18 cellular contexts compared by ENCODE assay signal in the genomic region with DNA sequence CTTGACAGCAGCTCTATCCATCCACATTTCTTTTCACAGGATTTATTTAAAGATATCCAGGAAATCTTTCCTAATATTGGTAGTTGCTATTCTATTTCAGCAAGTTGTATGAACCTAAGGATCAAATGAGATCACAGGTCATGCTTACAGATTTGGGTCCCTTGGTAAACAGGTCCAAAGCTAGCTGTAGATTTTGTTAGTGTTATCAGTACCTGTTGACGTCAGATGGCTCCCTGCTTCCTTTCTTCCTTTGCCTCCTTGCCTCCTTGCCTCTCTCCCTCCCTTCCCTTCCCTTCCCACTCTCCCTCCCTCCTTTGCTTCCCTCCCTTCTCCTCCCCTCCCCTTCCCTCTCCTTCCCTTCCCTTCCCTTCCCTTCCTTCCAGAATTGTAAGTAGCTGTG.
DNase-seq lines count a peak whose midpoint lies in the region; ATAC-seq, FAIRE-seq and TF ChIP-seq lines count a peak whose summit lies in the region.
"Had no signal": no experiment of that assay in that cellular context is flagged by ENCODE, and none has a peak within 500 bp of the region (broad histone marks: within the 10 kb centered on the region; RNA-seq: fewer than 3 reads in every experiment).

No MANE protein-coding gene starts in this region.

- no peak overlapping the region for H3K4me3 Mint-ChIP-seq in GM23338
- H3K4me3 Mint-ChIP-seq: CD14-positive monocyte; CD4-positive, alpha-beta memory T cell had no signal

- no peaks in the 10 kb centered on the region for H3K9me2 ChIP-seq in GM23338 (ENCODE audit: insufficient read depth)

- CTCF ChIA-PET in HepG2 (lab: Yijun Ruan, JAX; ENCODE audit: low intra/inter-chr PET ratio, low total read pairs), result no interaction called here

- no peak overlapping the region for H3K9ac ChIP-seq in HepG2 (ENCODE audit: insufficient read depth, low read depth, low read length)
- H3K9ac ChIP-seq: BLaER1, GM23248 had no signal

- no peak for TF ChIP-seq POLR2A in HepG2 (IDR thresholded peaks at IDR 0.05; ENCODE audit: insufficient read depth in 1 of 2, low read depth in 2 of 2, low read length in 2 of 2)

- H4K20me1 ChIP-seq in GM23338 (replicated peaks; ENCODE audit: insufficient read depth) (no peaks in the 10 kb centered on the region), HepG2 (ENCODE audit: insufficient read depth, low read length) (no peaks in the 10 kb centered on the region)
- H4K20me1 ChIP-seq: BLaER1 had no signal

- TF ChIP-seq CTCF in GM23338 (conservative IDR thresholded peaks at IDR 0.05; ENCODE audit: low read depth in 2 of 2) (no peak), bronchial epithelial cell (IDR thresholded peaks at IDR 0.05; ENCODE audit: insufficient read depth, low read length, severe bottlenecking) (no peak), HepG2 (CRISPR knock-in tag; IDR thresholded peaks at IDR 0.05) (no peak), D721Med (IDR thresholded peaks at IDR 0.05; ENCODE audit: insufficient read depth, missing control alignments) (no peak)

- no peaks in the 10 kb centered on the region for H3K9me3 ChIP-seq in HepG2 (ENCODE audit: low read length)

- H3K9me3 Mint-ChIP-seq in GM23338, result peaks cover 10% of the 10 kb centered on the region; the same call in 2 of the 3 replicates
- H3K9me3 Mint-ChIP-seq: CD4-positive, alpha-beta memory T cell had no signal

- POLR2A ChIA-PET in HepG2 (lab: Yijun Ruan, JAX), result no interaction called here

- H3K4me3 ChIP-seq in GM23338 (no peak overlapping the region), bronchial epithelial cell (ENCODE audit: low read depth, low read length) (no peak overlapping the region), HepG2 (replicated peaks in 1 of 3; ENCODE audit: insufficient read depth in 1 of 3, low read depth in 2 of 3, low read length in 3 of 3) (no peak overlapping the region)
- H3K4me3 ChIP-seq: BLaER1, GM23248 had no signal

- DNase-seq in GM23338 (ENCODE audit: low spot score), result peak; percentile 8
- DNase-seq in HTR-8/SVneo (ENCODE audit: insufficient read length, low spot score), result no peak
- no peak for DNase-seq in bronchial epithelial cell (ENCODE audit: low read depth)
- no peak for DNase-seq in HepG2 (ENCODE audit: low spot score)
- no peak for DNase-seq in cerebellar cortex (ENCODE audit: low spot score)
- DNase-seq in D721Med (ENCODE audit: insufficient read length, low spot score), result no peak
- DNase-seq in mucosa of gallbladder (ENCODE audit: low spot score), result no peak
- no peak for DNase-seq in SKM-1 treated with dmso at 0.1 percent for 144 hours (lab: John Stamatoyannopoulos, UW; ENCODE audit: unreplicated experiment)
- DNase-seq: 8988T; CD4-positive, alpha-beta memory T cell; DND-41; EL; GM23248; H7 had no signal

- no peaks in the 10 kb centered on the region for H3F3A ChIP-seq in GM23338 (replicated peaks; ENCODE audit: low read depth)

- H3K27ac Mint-ChIP-seq in GM23338, result no peak overlapping the region
- H3K27ac Mint-ChIP-seq: CD14-positive monocyte; CD4-positive, alpha-beta memory T cell had no signal

- WGBS in HepG2 (ENCODE audit: low lambda C conversion rate), result 77% methylated on average over 1 of the region's 1 CpG

- H3K4me1 ChIP-seq in GM23338 (ENCODE audit: insufficient read depth) (no peaks in the 10 kb centered on the region; the same call in 1 of the 2 replicates), HepG2 (ENCODE audit: insufficient read depth, low read length) (no peaks in the 10 kb centered on the region)
- H3K4me1 ChIP-seq: BLaER1 had no signal

- BruUV-seq in HepG2 (replicated peaks; lab: Mats Ljungman, UMichigan), result no TSS peak

- ATAC-seq in GM23338, result no peak
- no peak for ATAC-seq in HepG2
- ATAC-seq: HCT116 had no signal

- no peak for TF ChIP-seq RAD21 in HepG2 (CRISPR knock-in tag; IDR thresholded peaks at IDR 0.05)

- H3K27me3 Mint-ChIP-seq in GM23338 (ENCODE audit: insufficient read depth, low read depth, poor library complexity), result no peaks in the 10 kb centered on the region
- H3K27me3 Mint-ChIP-seq: CD4-positive, alpha-beta memory T cell had no signal

- FAIRE-seq in HTR-8/SVneo (lab: Jason Lieb, UNC), result peak; percentile 36
- peak; percentile 50 for FAIRE-seq in bronchial epithelial cell (lab: Jason Lieb, UNC)
- no peak for FAIRE-seq in HepG2 (lab: Jason Lieb, UNC)
- no peak for FAIRE-seq in D721Med (lab: Jason Lieb, UNC)
- FAIRE-seq: GM12891 had no signal

- no peaks in the 10 kb centered on the region for H3K27me3 ChIP-seq in GM23338 (ENCODE audit: insufficient read depth)
- no peaks in the 10 kb centered on the region for H3K27me3 ChIP-seq in bronchial epithelial cell (ENCODE audit: control insufficient read depth, insufficient read depth, low read length)
- H3K27me3 ChIP-seq in HepG2 (ENCODE audit: control insufficient read depth in 1 of 2, insufficient read depth in 2 of 2, low read length in 2 of 2), result no peaks in the 10 kb centered on the region
- H3K27me3 ChIP-seq: BLaER1 had no signal

- intact Hi-C loops in HepG2 (cut with micrococcal nuclease; ENCODE audit: unreplicated experiment), result no loop called here

- in situ Hi-C loops in HepG2 (cut with HindIII; ENCODE audit: extremely low pct_ligation_motif_present, low pct_unique_long_range_greater_than_20kb), result no loop called here

- H3K4me2 ChIP-seq in GM23338 (no peak overlapping the region), HepG2 (ENCODE audit: low read depth, low read length) (no peak overlapping the region)
- H3K4me2 ChIP-seq: BLaER1 had no signal

- no peaks in the 10 kb centered on the region for H3K4me1 Mint-ChIP-seq in GM23338
- H3K4me1 Mint-ChIP-seq: CD14-positive monocyte; CD4-positive, alpha-beta memory T cell had no signal

- H3K79me2 ChIP-seq in GM23338 (replicated peaks; ENCODE audit: insufficient read depth), result no peaks in the 10 kb centered on the region
- H3K79me2 ChIP-seq in HepG2 (ENCODE audit: insufficient read depth, low read length), result no peaks in the 10 kb centered on the region

- H3K36me3 Mint-ChIP-seq in GM23338 (ENCODE audit: low read depth), result peaks cover 5% of the 10 kb centered on the region; the same call in 2 of the 3 replicates
- H3K36me3 Mint-ChIP-seq: CD14-positive monocyte; CD4-positive, alpha-beta memory T cell had no signal

- no peak overlapping the region for H3K27ac ChIP-seq in GM23338 (ENCODE audit: low read depth)
- H3K27ac ChIP-seq in HepG2 (ENCODE audit: extremely low read length, insufficient read depth, low read length), result no peak overlapping the region
- H3K27ac ChIP-seq: BLaER1, GM23248 had no signal

- H2AFZ ChIP-seq in GM23338 (no peak overlapping the region), HepG2 (ENCODE audit: low read length) (no peak overlapping the region)
- H2AFZ ChIP-seq: GM23248 had no signal

- H3K36me3 ChIP-seq in GM23338 (ENCODE audit: insufficient read depth), result no peaks in the 10 kb centered on the region
- no peaks in the 10 kb centered on the region for H3K36me3 ChIP-seq in bronchial epithelial cell (ENCODE audit: control insufficient read depth, insufficient read depth, low read length)
- H3K36me3 ChIP-seq in HepG2 (replicated peaks in 1 of 2; ENCODE audit: control insufficient read depth in 1 of 2, insufficient read depth in 2 of 2, low read length in 2 of 2), result no peaks in the 10 kb centered on the region
- H3K36me3 ChIP-seq: BLaER1 had no signal

- TF ChIP-seq EP300 in HepG2 (IDR thresholded peaks at IDR 0.05; ENCODE audit: low read depth in 2 of 2, low read length in 2 of 2) (no peak), HepG2 (CRISPR knock-in tag; IDR thresholded peaks at IDR 0.05; ENCODE audit: borderline replicate concordance) (no peak)

TF ChIP-seq in GM23338, 12 proteins besides CTCF, POLR2A, EP300 and RAD21 (continues in another document):
- TF ChIP-seq CREB1 (CRISPR knock-in tag; IDR thresholded peaks at IDR 0.05; ENCODE audit: low read depth), result no peak
- no peak for TF ChIP-seq ZNF331 (CRISPR knock-in tag; IDR thresholded peaks at IDR 0.05; ENCODE audit: low read depth)
- TF ChIP-seq EZH2phosphoT487 (IDR thresholded peaks at IDR 0.05; ENCODE audit: unreplicated experiment), result no peak
- no peak for TF ChIP-seq POLR2AphosphoS5 (IDR thresholded peaks at IDR 0.05; ENCODE audit: low read depth)
- TF ChIP-seq ZNF114 (CRISPR knock-in tag; IDR thresholded peaks at IDR 0.05), result no peak

TF ChIP-seq in HepG2, 621 proteins besides CTCF, POLR2A, EP300 and RAD21:
- no peak for TF ChIP-seq RORA (CRISPR knock-in tag; IDR thresholded peaks at IDR 0.05)
- TF ChIP-seq HNRNPK (IDR thresholded peaks at IDR 0.05; ENCODE audit: low read depth, low read length, poor library complexity, severe bottlenecking), result peak; percentile 71
- no peak for TF ChIP-seq ZNF33B (CRISPR knock-in tag; IDR thresholded peaks at IDR 0.05)
- TF ChIP-seq RCOR2 (CRISPR knock-in tag; IDR thresholded peaks at IDR 0.05), result no peak
- no peak for TF ChIP-seq ZKSCAN1 (IDR thresholded peaks at IDR 0.05; ENCODE audit: low read length)
- no peak for TF ChIP-seq BHLHE40 (IDR thresholded peaks at IDR 0.05; ENCODE audit: low read length)
- TF ChIP-seq ZNF3 (CRISPR knock-in tag; IDR thresholded peaks at IDR 0.05), result no peak
- TF ChIP-seq PCBP1 (IDR thresholded peaks at IDR 0.05; ENCODE audit: borderline replicate concordance, low read depth, low read length), result 0 out of 2 replicates have a peak, but pooled peaks have one; percentile 49
- TF ChIP-seq USF2 (IDR thresholded peaks at IDR 0.05; ENCODE audit: low read depth, low read length), result no peak
- TF ChIP-seq USF2 (CRISPR knock-in tag; IDR thresholded peaks at IDR 0.05; ENCODE audit: borderline replicate concordance), result no peak
- TF ChIP-seq ZSCAN30 (CRISPR knock-in tag; IDR thresholded peaks at IDR 0.05), result no peak
- TF ChIP-seq ZNF333 (CRISPR knock-in tag; IDR thresholded peaks at IDR 0.05; ENCODE audit: borderline replicate concordance), result no peak
- no peak for TF ChIP-seq ZFX (CRISPR knock-in tag; IDR thresholded peaks at IDR 0.05; ENCODE audit: low read depth)
- no peak for TF ChIP-seq ZNF747 (CRISPR knock-in tag; IDR thresholded peaks at IDR 0.05; ENCODE audit: borderline replicate concordance)
- no peak for TF ChIP-seq ZNF34 (CRISPR knock-in tag; IDR thresholded peaks at IDR 0.05; ENCODE audit: borderline replicate concordance)
TF ChIP-seq in HepG2: peak in this region for 2.
